ENCODE assay signal across 19 cellular contexts in genomic region chr17:32586666-32587065, GRCh38.
DNase-seq lines count a peak whose midpoint lies in the region; ATAC-seq and TF ChIP-seq lines count a peak whose summit lies in the region.
"Had no signal": no experiment of that assay in that cellular context is flagged by ENCODE, and none has a peak within 500 bp of the region (broad histone marks: within the 10 kb centered on the region; RNA-seq: fewer than 3 reads in every experiment).

No MANE protein-coding gene starts in this region.

- no peak for ATAC-seq in GM21528 (IDR thresholded peaks at IDR 0.05; ENCODE audit: low FRiP score, unreplicated experiment)
- ATAC-seq: left lung, T-cell had no signal

- TF ChIP-seq CTCF in choroid plexus epithelial cell (conservative IDR thresholded peaks at IDR 0.05; ENCODE audit: low read depth, low read length), result no peak

- H3K4me3 ChIP-seq in choroid plexus epithelial cell (ENCODE audit: low read depth, low read length), result no peak overlapping the region
- H3K4me3 ChIP-seq: left lung, smooth muscle cell, transverse colon had no signal

- in situ Hi-C loops in KBM-7 (cut with MboI; ENCODE audit: low pct_unique_long_range_greater_than_20kb, low sequenced_read_pairs), result no loop called here

- DNase-seq in EH (ENCODE audit: low read depth) (peak; percentile 77), M059J (ENCODE audit: low read depth) (peak; percentile 38), choroid plexus epithelial cell (ENCODE audit: low read depth) (peak; percentile 20), kidney glomerular epithelial cell (lab: John Stamatoyannopoulos, UW) (peak; percentile 11), HuH-7 (ENCODE audit: low spot score) (no peak), KBM-7 (no peak)
- DNase-seq in activated CD4-positive, CD25-positive, alpha-beta regulatory T cell treated with anti-CD3 and anti-CD28 coated beads, Interleukin-2, amount 50 U/mL, for 72 hours, result no peak
- DNase-seq: activated CD4-positive, alpha-beta T cell treated with anti-CD3 and anti-CD28 coated beads, Interleukin-2, amount 10 ng/mL, durations not matched to agents 24 days and 14 days; activated CD8-positive, alpha-beta memory T cell treated with anti-CD3 and anti-CD28 coated beads, Interleukin-2, amount 50 U/mL, for 48 hours; caudate nucleus; DMS79; left lung; NCI-H1694; SHP77; stimulated activated CD4-positive, alpha-beta T cell treated with anti-CD3 and anti-CD28 coated beads, Interleukin-4, amount 100 ng/mL, for 24 hours; T-cell; transverse colon had no signal

Comparison
In these comparisons a context has a peak if more than half of its experiments do, and no peak if none do; other contexts are left out.
1. DNase-seq: peak in EH (single experiment), M059J (single experiment), choroid plexus epithelial cell (single experiment) and kidney glomerular epithelial cell (single experiment); none in activated CD4-positive, CD25-positive, alpha-beta regulatory T cell treated with anti-CD3 and anti-CD28 coated beads, Interleukin-2, amount 50 U/mL, for 72 hours (single experiment), HuH-7 (single experiment) and KBM-7 (single experiment).